In genomic region chrX:103524747-103525146, GRCh38 we compare ENCODE assay signal across 19 cellular contexts. TPM values are rescaled to one million over a fixed set of nuclear protein-coding genes. Genes with fewer than 3 reads are reported as not detected.
DNase-seq lines count a peak whose midpoint lies in the region; ATAC-seq, FAIRE-seq and TF ChIP-seq lines count a peak whose summit lies in the region.
"Had no signal": no experiment of that assay in that cellular context is flagged by ENCODE, and none has a peak within 500 bp of the region (broad histone marks: within the 10 kb centered on the region; RNA-seq: fewer than 3 reads in every experiment).

No MANE protein-coding gene starts in this region.

- H3K27me3 ChIP-seq in K562 (ENCODE audit: control insufficient read depth in 2 of 2, insufficient read depth in 2 of 2, low read length in 2 of 2) (no peaks in the 10 kb centered on the region), WERI-Rb-1 (ENCODE audit: insufficient read depth, low read depth, severe bottlenecking) (peaks cover 7% of the 10 kb centered on the region)

- no peaks in the 10 kb centered on the region for H3K9me3 ChIP-seq in A549
- no peaks in the 10 kb centered on the region for H3K9me3 ChIP-seq in HEK293 (ENCODE audit: control insufficient read depth, insufficient read depth, low read depth, low read length)
- H3K9me3 ChIP-seq in K562 (replicated peaks; ENCODE audit: control insufficient read depth, insufficient read depth, low read depth, low read length) = no peaks in the 10 kb centered on the region
- H3K9me3 ChIP-seq in WERI-Rb-1 (ENCODE audit: severe bottlenecking) = no peaks in the 10 kb centered on the region
- H3K9me3 ChIP-seq: BLaER1 treated with 17β-estradiol and CSF1 and Interleukin-3, amounts not matched to agents 10 nM and 100 nM; Caco-2 had no signal

- TF ChIP-seq EP300 in A549 (IDR thresholded peaks at IDR 0.05) (no peak), K562 (IDR thresholded peaks at IDR 0.05; ENCODE audit: low read length) (no peak)

- H3K4me2 ChIP-seq in A549 = no peak overlapping the region
- H3K4me2 ChIP-seq in K562 (ENCODE audit: insufficient read depth, low read length) = no peak overlapping the region
- H3K4me2 ChIP-seq: BLaER1 treated with 17β-estradiol and CSF1 and Interleukin-3, amounts not matched to agents 10 nM and 100 nM had no signal

- H3K27ac ChIP-seq in A549 (no peak overlapping the region), HEK293 (ENCODE audit: extremely low read depth, low read depth, low read length) (no peak overlapping the region), K562 (ENCODE audit: extremely low read depth, low read depth, low read length) (no peak overlapping the region), WERI-Rb-1 (no peak overlapping the region)
- H3K27ac ChIP-seq: BLaER1 treated with 17β-estradiol and CSF1 and Interleukin-3, amounts not matched to agents 10 nM and 100 nM; C4-2B had no signal

- no peaks in the 10 kb centered on the region for H4K20me1 ChIP-seq in K562 (replicated peaks; ENCODE audit: control insufficient read depth, insufficient read depth, low read length)
- H4K20me1 ChIP-seq: BLaER1 treated with 17β-estradiol and CSF1 and Interleukin-3, amounts not matched to agents 10 nM and 100 nM had no signal

- intact Hi-C loops in K562 (cut with micrococcal nuclease) = no loop called here

- ATAC-seq in A549 = no peak
- no peak for ATAC-seq in K562
- ATAC-seq: CD8-positive, alpha-beta T cell had no signal

- no peak for TF ChIP-seq RAD21 in A549 (conservative IDR thresholded peaks at IDR 0.05 in 1 of 2, IDR thresholded peaks at IDR 0.05 in 1 of 2)
- TF ChIP-seq RAD21 in K562 (CRISPR knock-in tag; conservative IDR thresholded peaks at IDR 0.05 in 1 of 2, IDR thresholded peaks at IDR 0.05 in 1 of 2) = no peak

- in situ Hi-C loops in K562 (cut with MboI) = loop anchor here (10.0 kb wide), 1 partner anchor 290 kb away; no protein-coding TSS in a partner anchor

- H2AFZ ChIP-seq in K562 (ENCODE audit: low read depth, low read length) = no peak overlapping the region

- TF ChIP-seq CTCF in A549 (IDR thresholded peaks at IDR 0.05) (no peak), HEK293 (tag by site-specific recombination; IDR thresholded peaks at IDR 0.05) (no peak), K562 (IDR thresholded peaks at IDR 0.05 in 2 of 3, conservative IDR thresholded peaks at IDR 0.05 in 1 of 3; ENCODE audit: insufficient read depth in 2 of 3, low read depth in 1 of 3, low read length in 3 of 3) (no peak), WERI-Rb-1 (IDR thresholded peaks at IDR 0.05; ENCODE audit: low read depth, low read length) (no peak)

- H3K4me1 ChIP-seq in A549 = no peaks in the 10 kb centered on the region
- H3K4me1 ChIP-seq in HEK293 (ENCODE audit: control insufficient read depth, insufficient read depth, low read length) = no peaks in the 10 kb centered on the region
- H3K4me1 ChIP-seq in K562 (replicated peaks in 1 of 2; ENCODE audit: control insufficient read depth in 2 of 2, insufficient read depth in 2 of 2, low read length in 2 of 2) = no peaks in the 10 kb centered on the region
- H3K4me1 ChIP-seq: BLaER1 treated with 17β-estradiol and CSF1 and Interleukin-3, amounts not matched to agents 10 nM and 100 nM; Caco-2 had no signal

- CTCF ChIA-PET in A549 (lab: Yijun Ruan, JAX) (interaction anchor here (0.7 to 2.1 kb wide), 2 partner anchors 8 to 611 kb away, joined by 3 to 9 read pairs; no protein-coding TSS in a partner anchor), HEK293 (lab: Yijun Ruan, JAX) (no interaction called here), K562 (lab: Yijun Ruan, JAX; ENCODE audit: low intra/inter-chr PET ratio) (no interaction called here)

- no peaks in the 10 kb centered on the region for H3K79me2 ChIP-seq in K562 (ENCODE audit: control insufficient read depth, insufficient read depth, low read length)

- H3K9ac ChIP-seq in K562 (ENCODE audit: insufficient read depth in 1 of 2, low read depth in 2 of 2, low read length in 2 of 2) = no peak overlapping the region
- H3K9ac ChIP-seq: BLaER1 treated with 17β-estradiol and CSF1 and Interleukin-3, amounts not matched to agents 10 nM and 100 nM had no signal

- POLR2A ChIA-PET in A549 (lab: Yijun Ruan, JAX) = no interaction called here
- POLR2A ChIA-PET in HEK293 (lab: Yijun Ruan, JAX) = no interaction called here
- POLR2A ChIA-PET in K562 (lab: Yijun Ruan, JAX) = interaction anchor here (0.6 kb wide), 2 partner anchors 19 to 30 kb away, joined by 3 read pairs; no protein-coding TSS in a partner anchor

- no TSS peak for BruUV-seq in K562 (replicated peaks; lab: Mats Ljungman, UMichigan)

- no peaks in the 10 kb centered on the region for H3K9me1 ChIP-seq in K562 (ENCODE audit: control insufficient read depth, insufficient read depth, low read length)

- WGBS in A549 (ENCODE audit: missing lambda C conversion rate) = 34% methylated on average over 2 of the region's 2 CpGs
- 0% methylated on average over 1 of the region's 2 CpGs for WGBS in K562 (ENCODE audit: insufficient coverage, low coverage, missing lambda C conversion rate)

- no peak overlapping the region for H3K4me3 ChIP-seq in A549
- no peak overlapping the region for H3K4me3 ChIP-seq in HEK293 (ENCODE audit: low read depth, low read length)
- no peak overlapping the region for H3K4me3 ChIP-seq in K562
- H3K4me3 ChIP-seq in WERI-Rb-1 (ENCODE audit: low read depth, low read length) = no peak overlapping the region
- H3K4me3 ChIP-seq: BLaER1 treated with 17β-estradiol and CSF1 and Interleukin-3, amounts not matched to agents 10 nM and 100 nM had no signal

- DNase-seq in A549 (ENCODE audit: low read depth in 1 of 2, low spot score in 1 of 2) (no peak), K562 (ENCODE audit: extremely low read depth in 1 of 4, low spot score in 3 of 4) (no peak), NCI-H146 treated with DMSO at 0.1 percent for 48 hours (lab: John Stamatoyannopoulos, UW; ENCODE audit: unreplicated experiment) (no peak), WERI-Rb-1 (no peak)
- DNase-seq: 8988T; AML-193; Caco-2; Calu3; CD4-positive, alpha-beta T cell; CD8-positive, alpha-beta T cell; DMS79 treated with DMSO at 0.1 percent for 48 hours; GF-D8 had no signal

- no peak for FAIRE-seq in A549 (lab: Jason Lieb, UNC)
- no peak for FAIRE-seq in K562 (lab: Jason Lieb, UNC)
- FAIRE-seq: A204.1, D721Med, G401.6, GM19239 had no signal

- H3K36me3 ChIP-seq in HEK293 (ENCODE audit: control insufficient read depth in 2 of 2, insufficient read depth in 1 of 2, low read length in 2 of 2) (peaks cover 0 to 3% of the 10 kb centered on the region in 2 experiments; a peak in 1 of 3 replicates), K562 (ENCODE audit: control insufficient read depth, insufficient read depth, low read length) (no peaks in the 10 kb centered on the region), WERI-Rb-1 (no peaks in the 10 kb centered on the region)
- H3K36me3 ChIP-seq: BLaER1 treated with 17β-estradiol and CSF1 and Interleukin-3, amounts not matched to agents 10 nM and 100 nM had no signal

- TF ChIP-seq POLR2A in A549 (IDR thresholded peaks at IDR 0.05; ENCODE audit: low read length) (no peak), K562 (conservative IDR thresholded peaks at IDR 0.05) (no peak)

TF ChIP-seq in A549, 52 proteins besides CTCF, POLR2A, EP300 and RAD21:
- TF ChIP-seq NR3C1 (IDR thresholded peaks at IDR 0.05) (no peak), ZC3H11A (IDR thresholded peaks at IDR 0.05) (peak; percentile 67)

TF ChIP-seq in HEK293, 187 proteins besides CTCF, POLR2A, EP300 and RAD21 (continues in another document):
- TF ChIP-seq KLF7 (tag by site-specific recombination; IDR thresholded peaks at IDR 0.05; ENCODE audit: borderline replicate concordance) = peak; percentile 29; the same call in 1 of the 2 replicates
- TF ChIP-seq ZNF157 (tag by site-specific recombination; IDR thresholded peaks at IDR 0.05) = no peak

TF ChIP-seq in K562, 482 proteins besides CTCF, POLR2A, EP300 and RAD21:
- TF ChIP-seq RFX1 (IDR thresholded peaks at IDR 0.05) (peak; percentile 45), SNRNP70 (optimal IDR thresholded peaks at IDR 0.05; ENCODE audit: low read depth, low read length) (no peak), NFXL1 (CRISPR knock-in tag; IDR thresholded peaks at IDR 0.05) (no peak)
TF ChIP-seq in K562: peak in this region for 1.

RNA-seq across cellular contexts. Expression of gene RAB40A, which starts 5.5 kb away (rescaled TPM):
- polyA plus RNA-seq in A549 (2011; rRNA removed) = 0.03 and 0.04 TPM in 2 replicates
- not detected in 2 replicates for polyA plus RNA-seq in A549 (2012; cell fraction: cytosol; rRNA removed)
- polyA plus RNA-seq in A549 (2012; cell fraction: nucleus; rRNA removed) = 0.06 and 0.17 TPM in 2 replicates
- polyA plus RNA-seq in A549 (2017; fragmentation: RNase III; extraction: RNeasy Plus Mini Kit Qiagen cat#74134 plus additional on column Dnase treatment) = 0.08 TPM in 1 of 3 replicates, not detected in the others
- not detected in 2 replicates for polyA minus RNA-seq in A549 (2011; rRNA and poly(A)+ RNA removed)
- 0.09 and 0.83 TPM in 2 replicates for total RNA-seq in K562 (2011; cell fraction: chromatin; rRNA removed; ENCODE audit: low replicate concordance)
- total RNA-seq in K562 (2011; cell fraction: nucleolus; rRNA removed) = not detected in 2 replicates
- 0.37 and 0.92 TPM in 2 replicates for total RNA-seq in K562 (2011; cell fraction: nucleoplasm; rRNA removed)
- 0.08 TPM in 1 of 2 replicates, not detected in the other for total RNA-seq in K562 (2014; rRNA removed)
- 0.06 and 0.07 TPM in 2 replicates for total RNA-seq in K562 (2014; rRNA removed; fragmentation: Illumina TruSeq; extraction: Trizol)
- 0.14 TPM in 1 of 2 replicates, not detected in the other for total RNA-seq in K562 (2015; rRNA removed; fragmentation: Illumina TruSeq; extraction: Trizol)
- total RNA-seq in K562 (2021) = not detected in 2 replicates
- 0.04 and 0.08 TPM in 2 replicates for polyA plus RNA-seq in K562 (2011; rRNA removed)
- 0.07 TPM in 1 of 2 replicates, not detected in the other for polyA plus RNA-seq in K562 (2011; cell fraction: cytosol; rRNA removed)
- 0.15 and 0.54 TPM in 2 replicates for polyA plus RNA-seq in K562 (2011; cell fraction: nucleus; rRNA removed)
- polyA plus RNA-seq in K562 (2012) = 0.43 and 1.1 TPM in 2 replicates
- polyA plus RNA-seq in K562 (2014; fragmentation: Illumina TruSeq; extraction: Trizol) = not detected in 2 replicates
- polyA plus RNA-seq in K562 (2014; fragmentation: Nextera tagmentation; extraction: Ambion mirVana) = under 1 TPM; 0.11 to 0.15 TPM
- polyA plus RNA-seq in K562 (2014; rRNA removed) = 0.09 and 0.18 TPM in 2 replicates
- polyA minus RNA-seq in K562 (2011; rRNA and poly(A)+ RNA removed) = not detected in 2 replicates
- not detected in 2 replicates for polyA minus RNA-seq in K562 (2011; cell fraction: cytosol; rRNA and poly(A)+ RNA removed)
- 0.11 and 0.27 TPM in 2 replicates for polyA minus RNA-seq in K562 (2011; cell fraction: nucleus; rRNA and poly(A)+ RNA removed)
- total RNA-seq: Caco-2; CD8-positive, alpha-beta T cell had no signal
